Comparison of ENCODE assay signal across 10 cellular contexts in genomic region chr18:3104190-3105054, GRCh38.
DNase-seq lines count a peak whose midpoint lies in the region; ATAC-seq and TF ChIP-seq lines count a peak whose summit lies in the region.
"Had no signal": no experiment of that assay in that cellular context is flagged by ENCODE, and none has a peak within 500 bp of the region (broad histone marks: within the 10 kb centered on the region; RNA-seq: fewer than 3 reads in every experiment).

No MANE protein-coding gene starts in this region.

- no peaks in the 10 kb centered on the region for H3K27me3 ChIP-seq in GM23248 (replicated peaks; ENCODE audit: insufficient read depth)
- H3K27me3 ChIP-seq in SJSA1 (replicated peaks): no peaks in the 10 kb centered on the region
- H3K27me3 ChIP-seq: vagina had no signal

- intact Hi-C loops in mucosa of descending colon (cut with DNase I, micrococcal nuclease): no loop called here

- peaks cover 21% of the 10 kb centered on the region for H3F3A ChIP-seq in GM23248 (ENCODE audit: insufficient read depth)

- H3K9me3 ChIP-seq in GM23248 (ENCODE audit: low read depth) (no peaks in the 10 kb centered on the region), SJSA1 (replicated peaks) (no peaks in the 10 kb centered on the region), mucosa of descending colon (no peaks in the 10 kb centered on the region)
- H3K9me3 ChIP-seq: vagina had no signal

- no peaks in the 10 kb centered on the region for H3K79me2 ChIP-seq in GM23248 (ENCODE audit: insufficient read depth)

- no peak for ATAC-seq in HG03139 (IDR thresholded peaks at IDR 0.05; ENCODE audit: unreplicated experiment)
- ATAC-seq in mucosa of descending colon: no peak

- TF ChIP-seq CTCF in fibroblast of mammary gland (conservative IDR thresholded peaks at IDR 0.05; ENCODE audit: control insufficient read depth, insufficient read depth, low read depth, low read length) (no peak), mucosa of descending colon (IDR thresholded peaks at IDR 0.05) (no peak)

- 0 out of 2 replicates have a peak overlapping the region, but pooled peaks have one; percentile 5 for H3K27ac ChIP-seq in GM23248
- peak overlapping the region; percentile 22 for H3K27ac ChIP-seq in SJSA1
- H3K27ac ChIP-seq: vagina had no signal

- peaks cover 15% of the 10 kb centered on the region for H3K4me1 ChIP-seq in GM23248 (ENCODE audit: insufficient read depth)
- peaks cover 13% of the 10 kb centered on the region for H3K4me1 ChIP-seq in SJSA1 (replicated peaks)
- no peaks in the 10 kb centered on the region for H3K4me1 ChIP-seq in mucosa of descending colon (ENCODE audit: low read depth)

- no peaks in the 10 kb centered on the region for H3K9me2 ChIP-seq in GM23248 (ENCODE audit: insufficient read depth)

- WGBS in GM23248 (ENCODE audit: low coverage in 1 of 2, low lambda C conversion rate in 2 of 2, missing lambda C conversion rate in 2 of 2), 2 experiments: 45 to 49% methylated on average over 6 of the region's 6 CpGs

- H4K20me1 ChIP-seq in GM23248 (ENCODE audit: insufficient read depth): no peaks in the 10 kb centered on the region

- peak overlapping the region; percentile 51 for H3K4me2 ChIP-seq in GM23248 (ENCODE audit: unreplicated experiment)
- H3K4me2 ChIP-seq: smooth muscle cell had no signal

- peak; percentile 87 for DNase-seq in GM23248
- DNase-seq in SJSA1 (ENCODE audit: low read depth in 1 of 2, low spot score in 2 of 2): peak in 1 of 2 experiments; percentile 79
- DNase-seq in fibroblast of mammary gland (ENCODE audit: low read depth): peak; percentile 81
- DNase-seq in skeletal muscle cell (ENCODE audit: low read depth): peak; percentile 4
- DNase-seq in NCI-H526 treated with DMSO at 0.1 percent for 48 hours (lab: John Stamatoyannopoulos, UW): no peak
- no peak for DNase-seq in mucosa of descending colon
- DNase-seq: hippocampal formation had no signal

- in situ Hi-C loops in GM23248 (cut with MboI): no loop called here

- peak overlapping the region; percentile 7; the same call in 1 of the 2 replicates for H3K4me3 ChIP-seq in GM23248
- H3K4me3 ChIP-seq in SJSA1: no peak overlapping the region
- no peak overlapping the region for H3K4me3 ChIP-seq in fibroblast of mammary gland (ENCODE audit: control insufficient read depth, low read depth, low read length)
- H3K4me3 ChIP-seq in skeletal muscle cell (ENCODE audit: low read depth, low read length): no peak overlapping the region
- H3K4me3 ChIP-seq in mucosa of descending colon: no peak overlapping the region
- H3K4me3 ChIP-seq: smooth muscle cell, vagina had no signal

- H3K36me3 ChIP-seq in GM23248 (ENCODE audit: low read depth) (no peaks in the 10 kb centered on the region), SJSA1 (no peaks in the 10 kb centered on the region), mucosa of descending colon (ENCODE audit: low read depth) (no peaks in the 10 kb centered on the region)
- H3K36me3 ChIP-seq: vagina had no signal

- H3K9ac ChIP-seq in GM23248: no peak overlapping the region

- no peak overlapping the region for H2AFZ ChIP-seq in GM23248

Comparison
In these comparisons a context has a peak if more than half of its experiments do, and no peak if none do; other contexts are left out.
1. DNase-seq: peak in GM23248 (single experiment), fibroblast of mammary gland (single experiment) and skeletal muscle cell (single experiment); none in NCI-H526 treated with DMSO at 0.1 percent for 48 hours (single experiment) and mucosa of descending colon (0 of 3).